ENCODE assay signal across 14 cellular contexts in the genomic region with DNA sequence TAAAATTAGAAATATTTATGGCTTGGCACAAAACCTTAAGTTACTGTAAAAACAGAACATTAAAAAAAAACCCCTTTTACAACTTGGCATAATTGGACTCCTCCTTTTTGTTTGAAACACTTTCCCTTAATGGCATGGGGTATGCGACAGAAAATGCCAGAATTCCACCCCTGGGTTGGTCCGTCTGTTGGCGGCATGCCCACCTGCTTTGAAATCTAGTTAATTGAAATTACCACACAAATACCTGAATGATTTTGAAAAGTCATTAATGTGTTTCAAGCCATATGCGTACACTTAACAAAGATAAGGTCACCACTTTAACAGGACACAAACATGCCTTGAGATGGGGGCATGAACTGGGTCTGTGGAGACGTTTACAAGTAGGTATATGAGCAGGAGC.
"Had no signal": no experiment of that assay in that cellular context is flagged by ENCODE, and none has a peak within 500 bp of the region (broad histone marks: within the 10 kb centered on the region; RNA-seq: fewer than 3 reads in every experiment).

No MANE protein-coding gene starts in this region.

- H3K9ac ChIP-seq: neural progenitor cell had no signal

- H3K36me3 ChIP-seq: cardiac muscle cell, neural progenitor cell, pancreas, tibial artery had no signal

- H2AFZ ChIP-seq: neural progenitor cell had no signal

- H3K4me3 ChIP-seq: cardiac muscle cell, lung, neural progenitor cell, pancreas, tibial artery had no signal

- DNase-seq: activated B cell treated with CpG ODN at 0.5 μM for 24 hours; activated CD4-positive, alpha-beta T cell treated with anti-CD3 and anti-CD28 coated beads, Interleukin-2, amount 10 ng/mL, durations not matched to agents 24 days and 14 days; activated naive CD4-positive, alpha-beta T cell; activated naive CD8-positive, alpha-beta T cell treated with anti-CD3 and anti-CD28 coated beads, Interleukin-2, amount 10 ng/mL, durations not matched to agents 7 days and 5 days; endodermal cell; immature natural killer cell; pancreas; stimulated activated CD4-positive, alpha-beta T cell treated with anti-CD3 and anti-CD28 coated beads, Interleukin-2, amount 100 ng/mL, for 48 hours; tibial artery had no signal

- H3K4me1 ChIP-seq: neural progenitor cell, pancreas, tibial artery had no signal

- H3K4me2 ChIP-seq: neural progenitor cell had no signal

- ATAC-seq: stimulated activated memory B cell treated with anti-CD40 and anti-IgM and Interleukin-4, amounts not matched to agents 10 μg/mL and 1 μg/mL and 100 μg/mL, for 72 hours had no signal

- H3K27me3 ChIP-seq: cardiac muscle cell, neural progenitor cell, pancreas, tibial artery had no signal

- FAIRE-seq: pancreas, urothelium cell line had no signal

- H3K27ac ChIP-seq: cardiac muscle cell, neural progenitor cell, pancreas, tibial artery had no signal

- H3K9me3 ChIP-seq: pancreas had no signal
